ENCODE assay signal across 1 cellular context in the genomic region with DNA sequence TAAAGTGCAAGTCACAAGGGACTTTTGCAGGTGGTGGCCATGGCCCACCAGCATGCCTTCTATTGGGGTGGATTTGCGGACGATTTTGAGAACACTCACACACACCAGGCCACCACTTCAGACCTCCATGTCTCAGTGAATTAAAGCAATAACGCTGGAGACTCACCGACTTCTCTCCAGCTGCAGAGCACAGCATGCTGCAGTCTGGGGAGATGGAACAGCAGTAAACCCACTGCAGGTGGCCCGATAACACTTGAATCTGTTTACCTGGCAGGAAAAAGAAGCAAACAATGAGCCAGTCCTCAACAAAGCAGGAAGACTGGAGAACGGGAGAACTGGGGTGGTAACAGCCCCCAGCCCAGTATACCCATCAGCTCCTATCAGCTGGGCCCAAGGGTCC.
TF ChIP-seq lines count a peak whose summit lies in the region.

No MANE protein-coding gene starts in this region.

TF ChIP-seq in A549, 52 proteins besides CTCF, POLR2A, EP300 and RAD21 (continued from another document):
- TF ChIP-seq TP53 (CRISPR knock-in tag; IDR thresholded peaks at IDR 0.05) (no peak), JUNB (IDR thresholded peaks at IDR 0.05) (no peak), HDAC2 (IDR thresholded peaks at IDR 0.05) (no peak), KDM1A (IDR thresholded peaks at IDR 0.05; ENCODE audit: low read depth) (no peak), RFX5 (IDR thresholded peaks at IDR 0.05) (no peak), EHMT2 (IDR thresholded peaks at IDR 0.05; ENCODE audit: low read depth) (no peak)
